ENCODE assay signal across 8 cellular contexts in the genomic region with DNA sequence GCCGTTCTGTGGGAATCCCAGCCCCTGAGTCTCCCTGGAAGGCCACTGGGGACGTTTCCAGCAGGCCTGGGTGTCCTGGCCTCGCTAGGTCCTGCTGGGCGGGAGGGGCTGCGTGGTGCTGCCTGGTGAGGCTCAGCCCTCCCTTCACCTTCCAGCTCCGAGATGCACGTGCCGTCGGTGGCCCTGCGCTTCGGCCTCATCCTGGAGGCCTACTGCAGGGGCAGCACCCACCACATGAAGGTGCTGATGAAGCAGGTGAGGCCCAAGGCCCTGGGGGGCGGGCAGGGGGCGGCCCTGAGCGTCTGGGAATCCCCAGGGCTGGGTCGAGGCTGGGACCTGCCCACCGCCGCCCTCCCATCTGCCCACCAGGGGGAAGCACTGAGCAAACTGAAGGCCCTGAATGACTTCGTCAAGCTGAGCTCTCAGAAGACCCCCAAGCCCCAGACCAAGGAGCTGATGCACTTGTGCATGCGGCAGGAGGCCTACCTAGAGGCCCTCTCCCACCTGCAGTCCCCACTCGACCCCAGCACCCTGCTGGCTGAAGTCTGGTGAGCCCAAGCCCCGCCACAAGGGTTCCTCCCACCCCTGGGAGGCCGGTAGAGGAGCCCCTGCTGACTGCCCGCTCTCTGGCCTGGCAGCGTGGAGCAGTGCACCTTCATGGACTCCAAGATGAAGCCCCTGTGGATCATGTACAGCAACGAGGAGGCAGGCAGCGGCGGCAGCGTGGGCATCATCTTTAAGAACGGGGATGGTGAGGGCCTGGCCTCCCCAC.
A peak's percentile ranks its signal among the peaks of the same experiment; 100 is the strongest.
DNase-seq lines count a peak whose midpoint lies in the region; ATAC-seq and TF ChIP-seq lines count a peak whose summit lies in the region.

No MANE protein-coding gene starts in this region.

- H2AFZ ChIP-seq in DND-41 (ENCODE audit: low read depth, low read length) (no peak overlapping the region), parathyroid adenoma (no peak overlapping the region)

- no peaks in the 10 kb centered on the region for H3K27me3 ChIP-seq in DND-41 (ENCODE audit: insufficient read depth, low read length, poor library complexity)
- H3K27me3 ChIP-seq in MG63 = no peaks in the 10 kb centered on the region
- H3K27me3 ChIP-seq in parathyroid adenoma (ENCODE audit: control insufficient read depth, insufficient read depth, low read length) = no peaks in the 10 kb centered on the region

- H3K9me3 ChIP-seq in DND-41 (ENCODE audit: insufficient read depth, low read length, severe bottlenecking) (no peaks in the 10 kb centered on the region), MG63 (no peaks in the 10 kb centered on the region), parathyroid adenoma (ENCODE audit: control insufficient read depth, low read length) (no peaks in the 10 kb centered on the region)

- TF ChIP-seq CTCF in DND-41 (IDR thresholded peaks at IDR 0.05; ENCODE audit: borderline replicate concordance, extremely low read depth, low read length, poor library complexity, severe bottlenecking) (peak; percentile 74), endothelial cell (IDR thresholded peaks at IDR 0.05; ENCODE audit: unreplicated experiment) (peak; percentile 92), parathyroid adenoma (IDR thresholded peaks at IDR 0.05) (peak; percentile 23)

- H3K4me1 Mint-ChIP-seq in endothelial cell (ENCODE audit: unreplicated experiment) = peaks cover 7% of the 10 kb centered on the region

- H4K20me1 ChIP-seq in DND-41 (ENCODE audit: insufficient read depth, low read length) = no peaks in the 10 kb centered on the region

- peaks cover 17% of the 10 kb centered on the region for H3K36me3 Mint-ChIP-seq in endothelial cell (ENCODE audit: low read depth, unreplicated experiment)

- DNase-seq in DND-41 (peak; percentile 73), MG63 (peak; percentile 14), endothelial cell (ENCODE audit: low spot score) (peak; percentile 74), kidney glomerular epithelial cell (lab: John Stamatoyannopoulos, UW) (no peak)
- DNase-seq in activated CD8-positive, alpha-beta memory T cell treated with anti-CD3 and anti-CD28 coated beads for 4 hours (ENCODE audit: low read depth in 2 of 2) = peak; percentile 64 to 68

- H3K9ac ChIP-seq in DND-41 (ENCODE audit: low read depth, low read length) = no peak overlapping the region
- H3K9ac ChIP-seq in parathyroid adenoma = no peak overlapping the region

- ATAC-seq in DND-41 (ENCODE audit: insufficient read depth, low read depth) = no peak
- no peak for ATAC-seq in GM18519 (IDR thresholded peaks at IDR 0.05; ENCODE audit: low FRiP score, unreplicated experiment)
- ATAC-seq in GM21723 (IDR thresholded peaks at IDR 0.05; ENCODE audit: unreplicated experiment) = no peak

- peaks cover 90% of the 10 kb centered on the region for H3K36me3 ChIP-seq in DND-41 (ENCODE audit: insufficient read depth, low read length)
- no peaks in the 10 kb centered on the region for H3K36me3 ChIP-seq in MG63
- H3K36me3 ChIP-seq in parathyroid adenoma (ENCODE audit: control insufficient read depth, insufficient read depth, low read length) = no peaks in the 10 kb centered on the region

- peaks cover 21% of the 10 kb centered on the region for H3K79me2 ChIP-seq in DND-41 (ENCODE audit: insufficient read depth, low read length)
- no peaks in the 10 kb centered on the region for H3K79me2 ChIP-seq in parathyroid adenoma

- H3K9me3 Mint-ChIP-seq in endothelial cell (ENCODE audit: unreplicated experiment) = no peaks in the 10 kb centered on the region

- H3K4me1 ChIP-seq in DND-41 (ENCODE audit: insufficient read depth, low read length) (peaks cover 35% of the 10 kb centered on the region), parathyroid adenoma (no peaks in the 10 kb centered on the region)

- H3K27ac ChIP-seq in DND-41 (ENCODE audit: low read length) = peak overlapping the region; percentile 56
- H3K27ac ChIP-seq in parathyroid adenoma = no peak overlapping the region

- H3K4me3 Mint-ChIP-seq in endothelial cell (ENCODE audit: unreplicated experiment) = no peak overlapping the region

- H3K27ac Mint-ChIP-seq in endothelial cell (ENCODE audit: unreplicated experiment) = no peak overlapping the region

- H3K27me3 Mint-ChIP-seq in endothelial cell (ENCODE audit: unreplicated experiment) = no peaks in the 10 kb centered on the region

- H3K4me2 ChIP-seq in DND-41 (ENCODE audit: insufficient read depth, low read length) = no peak overlapping the region
- no peak overlapping the region for H3K4me2 ChIP-seq in parathyroid adenoma (ENCODE audit: low read length)

- H3K4me3 ChIP-seq in DND-41 (ENCODE audit: low read depth in 1 of 2, low read length in 2 of 2) (no peak overlapping the region), MG63 (no peak overlapping the region), parathyroid adenoma (ENCODE audit: low read depth, low read length) (no peak overlapping the region)

Comparison
In these comparisons a context has a peak if more than half of its experiments do, and no peak if none do; other contexts are left out.
1. CTCF ChIP-seq: peak in every context shown above with its lines; median percentile 92 in endothelial cell; 74 in DND-41; 23 in parathyroid adenoma.